2 cellular contexts compared by ENCODE assay signal in genomic region chr7:92475261-92475770, GRCh38. TPM values are rescaled to one million over a fixed set of nuclear protein-coding genes. Genes with fewer than 3 reads are reported as not detected.
"Had no signal": no experiment of that assay in that cellular context is flagged by ENCODE, and none has a peak within 500 bp of the region (broad histone marks: within the 10 kb centered on the region; RNA-seq: fewer than 3 reads in every experiment).

No MANE protein-coding gene starts in this region.

RNA-seq across cellular contexts. Expression of gene ERVW-1, which starts 2.4 kb away (rescaled TPM):
- total RNA-seq: G401, GM12878 had no signal
